Comparison of ENCODE assay signal across 8 cellular contexts in genomic region chr7:77799078-77799964, GRCh38. TPM values are rescaled to one million over a fixed set of nuclear protein-coding genes. Genes with fewer than 3 reads are reported as not detected.
A peak's percentile ranks its signal among the peaks of the same experiment; 100 is the strongest.
DNase-seq lines count a peak whose midpoint lies in the region; ATAC-seq and TF ChIP-seq lines count a peak whose summit lies in the region.

No MANE protein-coding gene starts in this region.

- H3K9me3 ChIP-seq in CD8-positive, alpha-beta memory T cell (ENCODE audit: low read length): no peaks in the 10 kb centered on the region
- H3K9me3 ChIP-seq in stomach: no peaks in the 10 kb centered on the region

- H3K4me1 Mint-ChIP-seq in CD8-positive, alpha-beta memory T cell: peaks cover 77 to 90% (median 87%) of the 10 kb centered on the region in 3 donors
- H3K4me1 Mint-ChIP-seq in GM23338 (peaks cover 13% of the 10 kb centered on the region), memory B cell (peaks cover 49% of the 10 kb centered on the region)
- H3K4me1 Mint-ChIP-seq in activated CD4-positive, alpha-beta T cell treated with anti-CD3 and anti-CD28 coated beads, Interleukin-2, amount 10 ng/mL, durations not matched to agents 7 days and 5 days: peaks cover 71% of the 10 kb centered on the region

- H3K9me2 ChIP-seq in GM23338 (ENCODE audit: insufficient read depth): no peaks in the 10 kb centered on the region

- peak overlapping the region; percentile 70 to 98 (median 93) for H3K27ac Mint-ChIP-seq in CD8-positive, alpha-beta memory T cell
- H3K27ac Mint-ChIP-seq in GM23338 (peak overlapping the region; percentile 92; the same call in 1 of the 2 replicates), memory B cell (peak overlapping the region; percentile 77)
- H3K27ac Mint-ChIP-seq in activated CD4-positive, alpha-beta T cell treated with anti-CD3 and anti-CD28 coated beads, Interleukin-2, amount 10 ng/mL, durations not matched to agents 7 days and 5 days: peak overlapping the region; percentile 91

- peaks cover 60% of the 10 kb centered on the region for H3K4me1 ChIP-seq in CD8-positive, alpha-beta memory T cell (ENCODE audit: insufficient read depth, low read length)
- H3K4me1 ChIP-seq in GM23338 (ENCODE audit: insufficient read depth) (peaks cover 22% of the 10 kb centered on the region), stomach (peaks cover 13 to 54% (median 33%) of the 10 kb centered on the region in 4 donors)

- TF ChIP-seq CTCF in GM23338 (conservative IDR thresholded peaks at IDR 0.05; ENCODE audit: low read depth in 2 of 2) (0 out of 4 replicates have a peak, but pooled peaks of 1 of the 2 experiments have one; percentile 1), stomach (IDR thresholded peaks at IDR 0.05) (no peak)

- POLR2A ChIA-PET in CD8-positive, alpha-beta memory T cell (lab: Charles Lee): interaction anchor here (1.0 to 1.1 kb wide), 2 partner anchors 12 to 103 kb away, joined by 4 to 5 read pairs; partner anchors contain the start of gene RSBN1L
- POLR2A ChIA-PET in activated CD4-positive, alpha-beta T cell treated with anti-CD3 and anti-CD28 coated beads, Interleukin-2, amount 10 ng/mL, durations not matched to agents 7 days and 5 days (lab: Charles Lee): interaction anchor here (0.6 kb wide), 1 partner anchor 11 kb away, joined by 3 read pairs; no protein-coding TSS in a partner anchor

- peak overlapping the region; percentile 91 to 99 (median 96) for H3K4me3 Mint-ChIP-seq in CD8-positive, alpha-beta memory T cell
- H3K4me3 Mint-ChIP-seq in GM23338: peak overlapping the region; percentile 92
- H3K4me3 Mint-ChIP-seq in activated CD4-positive, alpha-beta T cell treated with anti-CD3 and anti-CD28 coated beads, Interleukin-2, amount 10 ng/mL, durations not matched to agents 7 days and 5 days: peak overlapping the region; percentile 84
- peak overlapping the region; percentile 89 for H3K4me3 Mint-ChIP-seq in memory B cell

- intact Hi-C loops in stomach (cut with DNase I; ENCODE audit: low total_unique reads): no loop called here

- peak overlapping the region; percentile 91 for H3K4me3 ChIP-seq in CD8-positive, alpha-beta memory T cell (ENCODE audit: low read length)
- H3K4me3 ChIP-seq in GM23338 (peak overlapping the region; percentile 80), stomach (peak overlapping the region; percentile 86 to 96 (median 89))

- peak overlapping the region; percentile 90 for H3K4me2 ChIP-seq in GM23338

- peak overlapping the region; percentile 84 for H2AFZ ChIP-seq in GM23338

- ATAC-seq in GM23338: peak; percentile 12
- ATAC-seq in memory B cell (ENCODE audit: low read depth): no peak

- no peaks in the 10 kb centered on the region for H3K9me3 Mint-ChIP-seq in CD8-positive, alpha-beta memory T cell
- H3K9me3 Mint-ChIP-seq in GM23338 (no peaks in the 10 kb centered on the region), memory B cell (no peaks in the 10 kb centered on the region)
- no peaks in the 10 kb centered on the region for H3K9me3 Mint-ChIP-seq in activated CD4-positive, alpha-beta T cell treated with anti-CD3 and anti-CD28 coated beads, Interleukin-2, amount 10 ng/mL, durations not matched to agents 7 days and 5 days

- CTCF ChIA-PET in CD8-positive, alpha-beta memory T cell (lab: Charles Lee): interaction anchor here (0.9 to 2.1 kb wide), 6 partner anchors 12 to 101 kb away, joined by 3 to 7 read pairs (median 4); no protein-coding TSS in a partner anchor
- CTCF ChIA-PET in activated CD4-positive, alpha-beta T cell treated with anti-CD3 and anti-CD28 coated beads, Interleukin-2, amount 10 ng/mL, durations not matched to agents 7 days and 5 days (lab: Charles Lee): interaction anchor here (0.5 to 1.5 kb wide), 6 partner anchors 9 to 103 kb away, joined by 3 to 6 read pairs (median 3); partner anchors contain the start of gene RSBN1L

- peaks cover 60% of the 10 kb centered on the region for H3K79me2 ChIP-seq in GM23338 (replicated peaks; ENCODE audit: insufficient read depth)

- H3K27me3 Mint-ChIP-seq in CD8-positive, alpha-beta memory T cell: no peaks in the 10 kb centered on the region
- H3K27me3 Mint-ChIP-seq in GM23338 (ENCODE audit: insufficient read depth, low read depth, poor library complexity) (peaks cover 9% of the 10 kb centered on the region), memory B cell (no peaks in the 10 kb centered on the region)
- H3K27me3 Mint-ChIP-seq in activated CD4-positive, alpha-beta T cell treated with anti-CD3 and anti-CD28 coated beads, Interleukin-2, amount 10 ng/mL, durations not matched to agents 7 days and 5 days: no peaks in the 10 kb centered on the region

- no peaks in the 10 kb centered on the region for H3K36me3 ChIP-seq in CD8-positive, alpha-beta memory T cell (ENCODE audit: insufficient read depth, low read length)
- H3K36me3 ChIP-seq in GM23338 (ENCODE audit: insufficient read depth): no peaks in the 10 kb centered on the region
- H3K36me3 ChIP-seq in stomach: peaks cover 0 to 5% (median 2%) of the 10 kb centered on the region in 4 donors

- H3K27ac ChIP-seq in CD8-positive, alpha-beta memory T cell (ENCODE audit: low read depth, low read length): peak overlapping the region; percentile 82
- H3K27ac ChIP-seq in GM23338 (ENCODE audit: low read depth) (peak overlapping the region; percentile 34; the same call in 1 of the 2 replicates), stomach (peak overlapping the region; percentile 67 to 94 (median 92))

- H3F3A ChIP-seq in GM23338 (replicated peaks; ENCODE audit: low read depth): no peaks in the 10 kb centered on the region

- peaks cover 11% of the 10 kb centered on the region; the same call in 1 of the 2 replicates for H4K20me1 ChIP-seq in GM23338 (replicated peaks; ENCODE audit: insufficient read depth)

- 1 to 2% (median 1%) methylated on average over 36 to 55 of the region's 55 CpGs for WGBS in stomach, 5 donors

- H3K36me3 Mint-ChIP-seq in CD8-positive, alpha-beta memory T cell: peaks cover 0 to 21% (median 0%) of the 10 kb centered on the region in 3 donors
- peaks cover 5% of the 10 kb centered on the region; the same call in 2 of the 3 replicates for H3K36me3 Mint-ChIP-seq in GM23338 (ENCODE audit: low read depth)
- H3K36me3 Mint-ChIP-seq in activated CD4-positive, alpha-beta T cell treated with anti-CD3 and anti-CD28 coated beads, Interleukin-2, amount 10 ng/mL, durations not matched to agents 7 days and 5 days (ENCODE audit: low read depth): peaks cover 37% of the 10 kb centered on the region
- peaks cover 5% of the 10 kb centered on the region for H3K36me3 Mint-ChIP-seq in memory B cell

- DNase-seq in CD8-positive, alpha-beta memory T cell: peak; percentile 6 to 49 (median 18)
- peak; percentile 56 for DNase-seq in GM23338 (ENCODE audit: low spot score)
- DNase-seq in NCI-H2107 (lab: John Stamatoyannopoulos, UW): peak; percentile 61
- peak; percentile 19 for DNase-seq in activated CD4-positive, alpha-beta T cell treated with anti-CD3 and anti-CD28 coated beads, Interleukin-2, amount 10 ng/mL, durations not matched to agents 7 days and 5 days
- DNase-seq in effector CD4-positive, alpha-beta T cell: peak; percentile 9
- DNase-seq in memory B cell (ENCODE audit: low spot score in 2 of 2): peak; percentile 14 to 44
- DNase-seq in stomach: no peak
- DNase-seq in amniotic stem cell (lab: John Stamatoyannopoulos, UW): no peak

- no peak for TF ChIP-seq POLR2A in stomach (IDR thresholded peaks at IDR 0.05)

- no peaks in the 10 kb centered on the region for H3K27me3 ChIP-seq in CD8-positive, alpha-beta memory T cell (ENCODE audit: insufficient read depth, low read length, poor library complexity, severe bottlenecking)
- H3K27me3 ChIP-seq in GM23338 (ENCODE audit: insufficient read depth): no peaks in the 10 kb centered on the region
- H3K27me3 ChIP-seq in stomach: no peaks in the 10 kb centered on the region

- TF ChIP-seq EP300 in stomach (IDR thresholded peaks at IDR 0.05): no peak

TF ChIP-seq in GM23338, 12 proteins besides CTCF, POLR2A, EP300 and RAD21 (continues in another document):
- TF ChIP-seq REST (IDR thresholded peaks at IDR 0.05; ENCODE audit: unreplicated experiment): no peak

RNA-seq across cellular contexts. Expression of gene PHTF2, which starts 0.7 kb away (rescaled TPM):
- total RNA-seq in CD8-positive, alpha-beta memory T cell: 10 to 100 TPM; 39.3 to 44.5 TPM
- 13.7 TPM for polyA plus RNA-seq in CD8-positive, alpha-beta memory T cell
- total RNA-seq in GM23338 (2014; rRNA removed; shearing (Covaris generic)): 21.6 and 24.1 TPM in 2 replicates
- polyA plus RNA-seq in GM23338 (2016; fragmentation: Nextera tagmentation; extraction: Ambion mirVana) (10.2 and 14.6 TPM in 2 replicates), stomach (1 to 10 TPM; 2.0 to 4.5 (median 2.0) TPM)
- total RNA-seq in activated CD4-positive, alpha-beta T cell treated with anti-CD3 and anti-CD28 coated beads, Interleukin-2, amount 10 ng/mL, durations not matched to agents 7 days and 5 days: 10 to 100 TPM; 33.6 to 39.5 TPM
- 10 to 100 TPM in 4 of 5 donors, 1 to 10 TPM in 1; 4.6 to 42.9 (median 26.8) TPM for total RNA-seq in stomach

RNA-seq across cellular contexts. Expression of gene TMEM60, which starts 1.1 kb away (rescaled TPM):
- 1 to 10 TPM; 7.6 to 8.9 TPM for total RNA-seq in CD8-positive, alpha-beta memory T cell
- polyA plus RNA-seq in CD8-positive, alpha-beta memory T cell: 24.2 TPM
- 23.1 and 29.5 TPM in 2 replicates for total RNA-seq in GM23338 (2014; rRNA removed; shearing (Covaris generic))
- polyA plus RNA-seq in GM23338 (2016; fragmentation: Nextera tagmentation; extraction: Ambion mirVana): 61.5 and 68.2 TPM in 2 replicates
- total RNA-seq in activated CD4-positive, alpha-beta T cell treated with anti-CD3 and anti-CD28 coated beads, Interleukin-2, amount 10 ng/mL, durations not matched to agents 7 days and 5 days: 10 to 100 TPM; 15.2 to 15.9 TPM
- total RNA-seq in stomach: 10 to 100 TPM in 2 of 5 donors, 1 to 10 TPM in 1, not detected in 2; 8.8 to 14.6 (median 12.1) TPM
- 10 to 100 TPM; 14.5 to 18.2 (median 16.7) TPM for polyA plus RNA-seq in stomach

Comparison
In these comparisons a context has a peak if more than half of its experiments do, and no peak if none do; other contexts are left out.
1. DNase-seq: peak in CD8-positive, alpha-beta memory T cell (5 of 5), GM23338 (single experiment), NCI-H2107 (single experiment), activated CD4-positive, alpha-beta T cell treated with anti-CD3 and anti-CD28 coated beads, Interleukin-2, amount 10 ng/mL, durations not matched to agents 7 days and 5 days (single experiment), effector CD4-positive, alpha-beta T cell (single experiment) and memory B cell (2 of 2); none in stomach (single experiment) and amniotic stem cell (single experiment).
2. H3K27ac ChIP-seq: peak in every context shown above with its lines; median percentile 92 in stomach; 82 in CD8-positive, alpha-beta memory T cell; 34 in GM23338.
3. Peak in every context shown above with its lines, with median percentiles within 50 percentile points of each other: H3K4me3 ChIP-seq, H3K27ac Mint-ChIP-seq and H3K4me3 Mint-ChIP-seq.